ENCODE assay signal across 1 cellular context in the genomic region with DNA sequence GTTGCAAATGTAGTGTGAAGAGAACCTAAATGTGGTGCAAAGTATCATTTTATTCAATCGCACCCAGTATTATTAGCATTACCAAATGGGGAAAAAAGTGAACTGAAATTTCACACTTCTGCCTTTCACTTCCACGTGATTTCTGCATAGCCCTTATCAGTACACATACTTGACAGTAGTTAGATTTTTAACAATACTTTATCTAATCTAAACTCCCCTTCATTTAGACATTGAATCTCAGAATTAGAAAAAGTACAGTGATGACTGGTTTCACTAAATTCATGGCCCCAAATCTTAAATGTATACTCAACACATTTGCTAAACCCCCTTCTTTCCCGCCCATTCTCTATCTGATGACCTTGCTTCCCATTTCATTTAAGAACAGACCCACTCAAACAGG.
TF ChIP-seq lines count a peak whose summit lies in the region.

No MANE protein-coding gene starts in this region.

TF ChIP-seq in GM12878, 131 proteins besides CTCF, POLR2A, EP300 and RAD21 (continues in another document):
- TF ChIP-seq, protein P1, sequence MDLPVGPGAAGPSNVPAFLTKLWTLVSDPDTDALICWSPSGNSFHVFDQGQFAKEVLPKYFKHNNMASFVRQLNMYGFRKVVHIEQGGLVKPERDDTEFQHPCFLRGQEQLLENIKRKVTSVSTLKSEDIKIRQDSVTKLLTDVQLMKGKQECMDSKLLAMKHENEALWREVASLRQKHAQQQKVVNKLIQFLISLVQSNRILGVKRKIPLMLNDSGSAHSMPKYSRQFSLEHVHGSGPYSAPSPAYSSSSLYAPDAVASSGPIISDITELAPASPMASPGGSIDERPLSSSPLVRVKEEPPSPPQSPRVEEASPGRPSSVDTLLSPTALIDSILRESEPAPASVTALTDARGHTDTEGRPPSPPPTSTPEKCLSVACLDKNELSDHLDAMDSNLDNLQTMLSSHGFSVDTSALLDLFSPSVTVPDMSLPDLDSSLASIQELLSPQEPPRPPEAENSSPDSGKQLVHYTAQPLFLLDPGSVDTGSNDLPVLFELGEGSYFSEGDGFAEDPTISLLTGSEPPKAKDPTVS (IDR thresholded peaks at IDR 0.05; ENCODE audit: low read depth, low read length), result no peak
- no peak for TF ChIP-seq TARDBP (IDR thresholded peaks at IDR 0.05; ENCODE audit: borderline replicate concordance)
- TF ChIP-seq CHD2 (IDR thresholded peaks at IDR 0.05; ENCODE audit: borderline replicate concordance, low read depth, low read length), result no peak
- TF ChIP-seq NR2C1 (IDR thresholded peaks at IDR 0.05), result no peak
- 0 out of 2 replicates have a peak, but pooled peaks have one; percentile 42 for TF ChIP-seq RCOR1 (conservative IDR thresholded peaks at IDR 0.05; ENCODE audit: low read depth, low read length)
- no peak for TF ChIP-seq KDM1A (IDR thresholded peaks at IDR 0.05; ENCODE audit: borderline replicate concordance)
- no peak for TF ChIP-seq BRCA1 (IDR thresholded peaks at IDR 0.05; ENCODE audit: low read depth, low read length)
- TF ChIP-seq TAF1 (IDR thresholded peaks at IDR 0.05; ENCODE audit: borderline replicate concordance, low read depth, low read length), result no peak
- TF ChIP-seq, protein P2, sequence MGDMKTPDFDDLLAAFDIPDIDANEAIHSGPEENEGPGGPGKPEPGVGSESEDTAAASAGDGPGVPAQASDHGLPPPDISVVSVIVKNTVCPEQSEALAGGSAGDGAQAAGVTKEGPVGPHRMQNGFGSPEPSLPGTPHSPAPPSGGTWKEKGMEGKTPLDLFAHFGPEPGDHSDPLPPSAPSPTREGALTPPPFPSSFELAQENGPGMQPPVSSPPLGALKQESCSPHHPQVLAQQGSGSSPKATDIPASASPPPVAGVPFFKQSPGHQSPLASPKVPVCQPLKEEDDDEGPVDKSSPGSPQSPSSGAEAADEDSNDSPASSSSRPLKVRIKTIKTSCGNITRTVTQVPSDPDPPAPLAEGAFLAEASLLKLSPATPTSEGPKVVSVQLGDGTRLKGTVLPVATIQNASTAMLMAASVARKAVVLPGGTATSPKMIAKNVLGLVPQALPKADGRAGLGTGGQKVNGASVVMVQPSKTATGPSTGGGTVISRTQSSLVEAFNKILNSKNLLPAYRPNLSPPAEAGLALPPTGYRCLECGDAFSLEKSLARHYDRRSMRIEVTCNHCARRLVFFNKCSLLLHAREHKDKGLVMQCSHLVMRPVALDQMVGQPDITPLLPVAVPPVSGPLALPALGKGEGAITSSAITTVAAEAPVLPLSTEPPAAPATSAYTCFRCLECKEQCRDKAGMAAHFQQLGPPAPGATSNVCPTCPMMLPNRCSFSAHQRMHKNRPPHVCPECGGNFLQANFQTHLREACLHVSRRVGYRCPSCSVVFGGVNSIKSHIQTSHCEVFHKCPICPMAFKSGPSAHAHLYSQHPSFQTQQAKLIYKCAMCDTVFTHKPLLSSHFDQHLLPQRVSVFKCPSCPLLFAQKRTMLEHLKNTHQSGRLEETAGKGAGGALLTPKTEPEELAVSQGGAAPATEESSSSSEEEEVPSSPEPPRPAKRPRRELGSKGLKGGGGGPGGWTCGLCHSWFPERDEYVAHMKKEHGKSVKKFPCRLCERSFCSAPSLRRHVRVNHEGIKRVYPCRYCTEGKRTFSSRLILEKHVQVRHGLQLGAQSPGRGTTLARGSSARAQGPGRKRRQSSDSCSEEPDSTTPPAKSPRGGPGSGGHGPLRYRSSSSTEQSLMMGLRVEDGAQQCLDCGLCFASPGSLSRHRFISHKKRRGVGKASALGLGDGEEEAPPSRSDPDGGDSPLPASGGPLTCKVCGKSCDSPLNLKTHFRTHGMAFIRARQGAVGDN (IDR thresholded peaks at IDR 0.05), result peak; percentile 69
- TF ChIP-seq, protein P3, sequence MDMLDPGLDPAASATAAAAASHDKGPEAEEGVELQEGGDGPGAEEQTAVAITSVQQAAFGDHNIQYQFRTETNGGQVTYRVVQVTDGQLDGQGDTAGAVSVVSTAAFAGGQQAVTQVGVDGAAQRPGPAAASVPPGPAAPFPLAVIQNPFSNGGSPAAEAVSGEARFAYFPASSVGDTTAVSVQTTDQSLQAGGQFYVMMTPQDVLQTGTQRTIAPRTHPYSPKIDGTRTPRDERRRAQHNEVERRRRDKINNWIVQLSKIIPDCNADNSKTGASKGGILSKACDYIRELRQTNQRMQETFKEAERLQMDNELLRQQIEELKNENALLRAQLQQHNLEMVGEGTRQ (IDR thresholded peaks at IDR 0.05; ENCODE audit: borderline replicate concordance, low read depth, low read length), result no peak; the same call in 1 of the 2 replicates
- no peak for TF ChIP-seq PAX8 (IDR thresholded peaks at IDR 0.05)
- peak; percentile 97 for TF ChIP-seq SPI1 (IDR thresholded peaks at IDR 0.05; ENCODE audit: borderline replicate concordance, insufficient read depth, low read depth, low read length)
- TF ChIP-seq, protein P4, sequence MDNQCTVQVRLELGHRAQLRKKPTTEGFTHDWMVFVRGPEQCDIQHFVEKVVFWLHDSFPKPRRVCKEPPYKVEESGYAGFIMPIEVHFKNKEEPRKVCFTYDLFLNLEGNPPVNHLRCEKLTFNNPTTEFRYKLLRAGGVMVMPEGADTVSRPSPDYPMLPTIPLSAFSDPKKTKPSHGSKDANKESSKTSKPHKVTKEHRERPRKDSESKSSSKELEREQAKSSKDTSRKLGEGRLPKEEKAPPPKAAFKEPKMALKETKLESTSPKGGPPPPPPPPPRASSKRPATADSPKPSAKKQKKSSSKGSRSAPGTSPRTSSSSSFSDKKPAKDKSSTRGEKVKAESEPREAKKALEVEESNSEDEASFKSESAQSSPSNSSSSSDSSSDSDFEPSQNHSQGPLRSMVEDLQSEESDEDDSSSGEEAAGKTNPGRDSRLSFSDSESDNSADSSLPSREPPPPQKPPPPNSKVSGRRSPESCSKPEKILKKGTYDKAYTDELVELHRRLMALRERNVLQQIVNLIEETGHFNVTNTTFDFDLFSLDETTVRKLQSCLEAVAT (IDR thresholded peaks at IDR 0.05), result peak; percentile 60
- TF ChIP-seq TBL1XR1 (IDR thresholded peaks at IDR 0.05; ENCODE audit: low read depth, low read length), result peak; percentile 83; the same call in 1 of the 2 replicates
- TF ChIP-seq GATAD2B (conservative IDR thresholded peaks at IDR 0.05; ENCODE audit: low read depth), result no peak
- TF ChIP-seq BACH1 (IDR thresholded peaks at IDR 0.05; ENCODE audit: borderline replicate concordance), result peak; percentile 85; the same call in 1 of the 2 replicates
- TF ChIP-seq, protein P5, sequence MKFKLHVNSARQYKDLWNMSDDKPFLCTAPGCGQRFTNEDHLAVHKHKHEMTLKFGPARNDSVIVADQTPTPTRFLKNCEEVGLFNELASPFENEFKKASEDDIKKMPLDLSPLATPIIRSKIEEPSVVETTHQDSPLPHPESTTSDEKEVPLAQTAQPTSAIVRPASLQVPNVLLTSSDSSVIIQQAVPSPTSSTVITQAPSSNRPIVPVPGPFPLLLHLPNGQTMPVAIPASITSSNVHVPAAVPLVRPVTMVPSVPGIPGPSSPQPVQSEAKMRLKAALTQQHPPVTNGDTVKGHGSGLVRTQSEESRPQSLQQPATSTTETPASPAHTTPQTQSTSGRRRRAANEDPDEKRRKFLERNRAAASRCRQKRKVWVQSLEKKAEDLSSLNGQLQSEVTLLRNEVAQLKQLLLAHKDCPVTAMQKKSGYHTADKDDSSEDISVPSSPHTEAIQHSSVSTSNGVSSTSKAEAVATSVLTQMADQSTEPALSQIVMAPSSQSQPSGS (IDR thresholded peaks at IDR 0.05; ENCODE audit: low read length), result peak; percentile 80
- TF ChIP-seq CREM (IDR thresholded peaks at IDR 0.05; ENCODE audit: low read depth), result peak; percentile 59; the same call in 1 of the 2 replicates
- TF ChIP-seq, protein P6, sequence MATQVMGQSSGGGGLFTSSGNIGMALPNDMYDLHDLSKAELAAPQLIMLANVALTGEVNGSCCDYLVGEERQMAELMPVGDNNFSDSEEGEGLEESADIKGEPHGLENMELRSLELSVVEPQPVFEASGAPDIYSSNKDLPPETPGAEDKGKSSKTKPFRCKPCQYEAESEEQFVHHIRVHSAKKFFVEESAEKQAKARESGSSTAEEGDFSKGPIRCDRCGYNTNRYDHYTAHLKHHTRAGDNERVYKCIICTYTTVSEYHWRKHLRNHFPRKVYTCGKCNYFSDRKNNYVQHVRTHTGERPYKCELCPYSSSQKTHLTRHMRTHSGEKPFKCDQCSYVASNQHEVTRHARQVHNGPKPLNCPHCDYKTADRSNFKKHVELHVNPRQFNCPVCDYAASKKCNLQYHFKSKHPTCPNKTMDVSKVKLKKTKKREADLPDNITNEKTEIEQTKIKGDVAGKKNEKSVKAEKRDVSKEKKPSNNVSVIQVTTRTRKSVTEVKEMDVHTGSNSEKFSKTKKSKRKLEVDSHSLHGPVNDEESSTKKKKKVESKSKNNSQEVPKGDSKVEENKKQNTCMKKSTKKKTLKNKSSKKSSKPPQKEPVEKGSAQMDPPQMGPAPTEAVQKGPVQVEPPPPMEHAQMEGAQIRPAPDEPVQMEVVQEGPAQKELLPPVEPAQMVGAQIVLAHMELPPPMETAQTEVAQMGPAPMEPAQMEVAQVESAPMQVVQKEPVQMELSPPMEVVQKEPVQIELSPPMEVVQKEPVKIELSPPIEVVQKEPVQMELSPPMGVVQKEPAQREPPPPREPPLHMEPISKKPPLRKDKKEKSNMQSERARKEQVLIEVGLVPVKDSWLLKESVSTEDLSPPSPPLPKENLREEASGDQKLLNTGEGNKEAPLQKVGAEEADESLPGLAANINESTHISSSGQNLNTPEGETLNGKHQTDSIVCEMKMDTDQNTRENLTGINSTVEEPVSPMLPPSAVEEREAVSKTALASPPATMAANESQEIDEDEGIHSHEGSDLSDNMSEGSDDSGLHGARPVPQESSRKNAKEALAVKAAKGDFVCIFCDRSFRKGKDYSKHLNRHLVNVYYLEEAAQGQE (IDR thresholded peaks at IDR 0.05; ENCODE audit: low read depth, low read length), result no peak
- peak; percentile 83 to 93 for TF ChIP-seq BHLHE40 (IDR thresholded peaks at IDR 0.05; ENCODE audit: borderline replicate concordance in 1 of 2, low read depth in 2 of 2, low read length in 1 of 2)
- TF ChIP-seq, protein P7, sequence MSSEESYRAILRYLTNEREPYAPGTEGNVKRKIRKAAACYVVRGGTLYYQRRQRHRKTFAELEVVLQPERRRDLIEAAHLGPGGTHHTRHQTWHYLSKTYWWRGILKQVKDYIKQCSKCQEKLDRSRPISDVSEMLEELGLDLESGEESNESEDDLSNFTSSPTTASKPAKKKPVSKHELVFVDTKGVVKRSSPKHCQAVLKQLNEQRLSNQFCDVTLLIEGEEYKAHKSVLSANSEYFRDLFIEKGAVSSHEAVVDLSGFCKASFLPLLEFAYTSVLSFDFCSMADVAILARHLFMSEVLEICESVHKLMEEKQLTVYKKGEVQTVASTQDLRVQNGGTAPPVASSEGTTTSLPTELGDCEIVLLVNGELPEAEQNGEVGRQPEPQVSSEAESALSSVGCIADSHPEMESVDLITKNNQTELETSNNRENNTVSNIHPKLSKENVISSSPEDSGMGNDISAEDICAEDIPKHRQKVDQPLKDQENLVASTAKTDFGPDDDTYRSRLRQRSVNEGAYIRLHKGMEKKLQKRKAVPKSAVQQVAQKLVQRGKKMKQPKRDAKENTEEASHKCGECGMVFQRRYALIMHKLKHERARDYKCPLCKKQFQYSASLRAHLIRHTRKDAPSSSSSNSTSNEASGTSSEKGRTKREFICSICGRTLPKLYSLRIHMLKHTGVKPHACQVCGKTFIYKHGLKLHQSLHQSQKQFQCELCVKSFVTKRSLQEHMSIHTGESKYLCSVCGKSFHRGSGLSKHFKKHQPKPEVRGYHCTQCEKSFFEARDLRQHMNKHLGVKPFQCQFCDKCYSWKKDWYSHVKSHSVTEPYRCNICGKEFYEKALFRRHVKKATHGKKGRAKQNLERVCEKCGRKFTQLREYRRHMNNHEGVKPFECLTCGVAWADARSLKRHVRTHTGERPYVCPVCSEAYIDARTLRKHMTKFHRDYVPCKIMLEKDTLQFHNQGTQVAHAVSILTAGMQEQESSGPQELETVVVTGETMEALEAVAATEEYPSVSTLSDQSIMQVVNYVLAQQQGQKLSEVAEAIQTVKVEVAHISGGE (CRISPR knock-in tag; IDR thresholded peaks at IDR 0.05), result no peak
- TF ChIP-seq SUZ12 (IDR thresholded peaks at IDR 0.05; ENCODE audit: unreplicated experiment), result no peak
- peak; percentile 81; the same call in 1 of the 2 replicates for TF ChIP-seq IRF4 (IDR thresholded peaks at IDR 0.05; ENCODE audit: low read depth, low read length)
- TF ChIP-seq TCF3 (IDR thresholded peaks at IDR 0.05; ENCODE audit: borderline replicate concordance, insufficient read depth, low read depth, low read length), result no peak
- TF ChIP-seq ZNF384 (IDR thresholded peaks at IDR 0.05; ENCODE audit: borderline replicate concordance, low read depth, low read length), result no peak
- TF ChIP-seq, protein P8, sequence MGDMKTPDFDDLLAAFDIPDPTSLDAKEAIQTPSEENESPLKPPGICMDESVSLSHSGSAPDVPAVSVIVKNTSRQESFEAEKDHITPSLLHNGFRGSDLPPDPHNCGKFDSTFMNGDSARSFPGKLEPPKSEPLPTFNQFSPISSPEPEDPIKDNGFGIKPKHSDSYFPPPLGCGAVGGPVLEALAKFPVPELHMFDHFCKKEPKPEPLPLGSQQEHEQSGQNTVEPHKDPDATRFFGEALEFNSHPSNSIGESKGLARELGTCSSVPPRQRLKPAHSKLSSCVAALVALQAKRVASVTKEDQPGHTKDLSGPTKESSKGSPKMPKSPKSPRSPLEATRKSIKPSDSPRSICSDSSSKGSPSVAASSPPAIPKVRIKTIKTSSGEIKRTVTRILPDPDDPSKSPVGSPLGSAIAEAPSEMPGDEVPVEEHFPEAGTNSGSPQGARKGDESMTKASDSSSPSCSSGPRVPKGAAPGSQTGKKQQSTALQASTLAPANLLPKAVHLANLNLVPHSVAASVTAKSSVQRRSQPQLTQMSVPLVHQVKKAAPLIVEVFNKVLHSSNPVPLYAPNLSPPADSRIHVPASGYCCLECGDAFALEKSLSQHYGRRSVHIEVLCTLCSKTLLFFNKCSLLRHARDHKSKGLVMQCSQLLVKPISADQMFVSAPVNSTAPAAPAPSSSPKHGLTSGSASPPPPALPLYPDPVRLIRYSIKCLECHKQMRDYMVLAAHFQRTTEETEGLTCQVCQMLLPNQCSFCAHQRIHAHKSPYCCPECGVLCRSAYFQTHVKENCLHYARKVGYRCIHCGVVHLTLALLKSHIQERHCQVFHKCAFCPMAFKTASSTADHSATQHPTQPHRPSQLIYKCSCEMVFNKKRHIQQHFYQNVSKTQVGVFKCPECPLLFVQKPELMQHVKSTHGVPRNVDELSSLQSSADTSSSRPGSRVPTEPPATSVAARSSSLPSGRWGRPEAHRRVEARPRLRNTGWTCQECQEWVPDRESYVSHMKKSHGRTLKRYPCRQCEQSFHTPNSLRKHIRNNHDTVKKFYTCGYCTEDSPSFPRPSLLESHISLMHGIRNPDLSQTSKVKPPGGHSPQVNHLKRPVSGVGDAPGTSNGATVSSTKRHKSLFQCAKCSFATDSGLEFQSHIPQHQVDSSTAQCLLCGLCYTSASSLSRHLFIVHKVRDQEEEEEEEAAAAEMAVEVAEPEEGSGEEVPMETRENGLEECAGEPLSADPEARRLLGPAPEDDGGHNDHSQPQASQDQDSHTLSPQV (IDR thresholded peaks at IDR 0.05), result no peak
- TF ChIP-seq ZNF274 (IDR thresholded peaks at IDR 0.05; ENCODE audit: insufficient read depth, insufficient read length), result no peak
- TF ChIP-seq SMAD5 (IDR thresholded peaks at IDR 0.05; ENCODE audit: low read depth), result no peak
- no peak for TF ChIP-seq FOXK2 (IDR thresholded peaks at IDR 0.05)
- TF ChIP-seq EGR1 (IDR thresholded peaks at IDR 0.05; ENCODE audit: borderline replicate concordance in 1 of 2, low read depth in 2 of 2, low read length in 2 of 2), result no peak
- no peak for TF ChIP-seq ZNF622 (IDR thresholded peaks at IDR 0.05)
- TF ChIP-seq TCF12 (IDR thresholded peaks at IDR 0.05; ENCODE audit: low read depth, low read length), result no peak
- TF ChIP-seq IKZF1 (conservative IDR thresholded peaks at IDR 0.05), result peak; percentile 59
- TF ChIP-seq MEF2B (IDR thresholded peaks at IDR 0.05; ENCODE audit: partially characterized antibody, poor library complexity, severe bottlenecking), result peak; percentile 90
- TF ChIP-seq MTA3 (IDR thresholded peaks at IDR 0.05; ENCODE audit: borderline replicate concordance, low read length), result 0 out of 2 replicates have a peak, but pooled peaks have one; percentile 39
- no peak for TF ChIP-seq PAX5 (IDR thresholded peaks at IDR 0.05; ENCODE audit: borderline replicate concordance, low read depth, low read length)
- no peak for TF ChIP-seq RBBP5 (conservative IDR thresholded peaks at IDR 0.05)
